ENCODE assay signal across 8 cellular contexts in genomic region chr11:47184711-47185304, GRCh38. TPM values are rescaled to one million over a fixed set of nuclear protein-coding genes. Genes with fewer than 3 reads are reported as not detected.
A peak's percentile ranks its signal among the peaks of the same experiment; 100 is the strongest.
DNase-seq lines count a peak whose midpoint lies in the region; ATAC-seq lines count a peak whose summit lies in the region.

No MANE protein-coding gene starts in this region.

- peak overlapping the region; percentile 15 to 72 for H3K4me3 Mint-ChIP-seq in stimulated activated naive CD8-positive, alpha-beta T cell treated with anti-CD3 and anti-CD28 coated beads, Interleukin-15, amount 100 ng/mL, for 72 hours

- H3K9me3 ChIP-seq in muscle layer of colon (ENCODE audit: low read length) (no peaks in the 10 kb centered on the region), aorta (ENCODE audit: control insufficient read depth, low read length) (no peaks in the 10 kb centered on the region)

- WGBS in aorta, 2 donors: 2 to 12% methylated on average over 10 to 13 of the region's 13 CpGs

- H3K27me3 ChIP-seq in muscle layer of colon (ENCODE audit: control insufficient read depth in 1 of 2, insufficient read depth in 2 of 2, low read length in 2 of 2): no peaks in the 10 kb centered on the region
- H3K27me3 ChIP-seq in aorta (ENCODE audit: control insufficient read depth in 1 of 2, insufficient read depth in 2 of 2, low read length in 1 of 2): no peaks in the 10 kb centered on the region

- H3K9ac ChIP-seq in muscle layer of colon (ENCODE audit: low read length): peak overlapping the region; percentile 86

- no peak for DNase-seq in stimulated activated naive CD8-positive, alpha-beta T cell treated with anti-CD3 and anti-CD28 coated beads, Interleukin-15, amount 100 ng/mL, for 72 hours
- no peak for DNase-seq in stimulated activated naive CD8-positive, alpha-beta T cell treated with anti-CD3 and anti-CD28 coated beads, Interleukin-15, Interleukin-2, amounts not matched to agents 100 U/mL and 50 U/mL, for 24 hours
- DNase-seq in epithelial cell of prostate (ENCODE audit: low read depth, low spot score) (no peak), aorta (no peak), OCI-M2 (lab: John Stamatoyannopoulos, UW; ENCODE audit: unreplicated experiment) (no peak), DMS153 (lab: John Stamatoyannopoulos, UW) (no peak), NCI-H187 treated with DMSO at 0.1 percent for 48 hours (lab: John Stamatoyannopoulos, UW) (no peak)

- H3K36me3 ChIP-seq in muscle layer of colon (ENCODE audit: insufficient read depth, low read length): peaks cover 4% of the 10 kb centered on the region
- no peaks in the 10 kb centered on the region for H3K36me3 ChIP-seq in aorta (ENCODE audit: control insufficient read depth in 1 of 2, insufficient read depth in 2 of 2, low read length in 1 of 2)

- peaks cover 43% of the 10 kb centered on the region for H3K27me3 Mint-ChIP-seq in stimulated activated naive CD8-positive, alpha-beta T cell treated with anti-CD3 and anti-CD28 coated beads, Interleukin-15, amount 100 ng/mL, for 72 hours

- no peak for ATAC-seq in stimulated activated naive CD8-positive, alpha-beta T cell treated with anti-CD3 and anti-CD28 coated beads, Interleukin-15, amount 100 ng/mL, for 72 hours
- ATAC-seq in stimulated activated naive CD8-positive, alpha-beta T cell treated with anti-CD3 and anti-CD28 coated beads, Interleukin-15, Interleukin-2, amounts not matched to agents 100 U/mL and 50 U/mL, for 24 hours: no peak
- ATAC-seq in aorta (ENCODE audit: low FRiP score): no peak

- H3K4me1 ChIP-seq in muscle layer of colon (ENCODE audit: insufficient read depth, low read length): peaks cover 40% of the 10 kb centered on the region
- no peaks in the 10 kb centered on the region for H3K4me1 ChIP-seq in aorta (ENCODE audit: control insufficient read depth in 1 of 2, insufficient read depth in 2 of 2, low read length in 2 of 2)

- intact Hi-C loops in aorta (cut with DNase I): no loop called here

- H3K27ac Mint-ChIP-seq in stimulated activated naive CD8-positive, alpha-beta T cell treated with anti-CD3 and anti-CD28 coated beads, Interleukin-15, amount 100 ng/mL, for 72 hours: no peak overlapping the region

- H3K4me1 Mint-ChIP-seq in stimulated activated naive CD8-positive, alpha-beta T cell treated with anti-CD3 and anti-CD28 coated beads, Interleukin-15, amount 100 ng/mL, for 72 hours: peaks cover 16% of the 10 kb centered on the region

- H3K9me3 Mint-ChIP-seq in stimulated activated naive CD8-positive, alpha-beta T cell treated with anti-CD3 and anti-CD28 coated beads, Interleukin-15, amount 100 ng/mL, for 72 hours: no peaks in the 10 kb centered on the region

- H3K4me3 ChIP-seq in muscle layer of colon (ENCODE audit: low read depth in 1 of 2, low read length in 2 of 2): peak overlapping the region; percentile 74 to 79
- H3K4me3 ChIP-seq in aorta (ENCODE audit: low read length in 2 of 2): peak overlapping the region; percentile 72 to 79

- peak overlapping the region; percentile 89 for H3K27ac ChIP-seq in epithelial cell of prostate
- H3K27ac ChIP-seq in muscle layer of colon (ENCODE audit: low read depth, low read length): peak overlapping the region; percentile 62
- peak overlapping the region; percentile 51 to 77 for H3K27ac ChIP-seq in aorta (ENCODE audit: low read depth in 1 of 2, low read length in 2 of 2)

RNA-seq across cellular contexts. Expression of gene PACSIN3, which starts 1.4 kb away (rescaled TPM):
- total RNA-seq in aorta: 10 to 100 TPM; 24.6 to 36.2 TPM
- polyA plus RNA-seq in aorta: 10 to 100 TPM; 22.0 to 37.1 TPM

RNA-seq across cellular contexts. Expression of gene ARFGAP2, which starts 8.1 kb away (rescaled TPM):
- total RNA-seq in aorta: 10 to 100 TPM; 65.8 to 68.2 TPM
- polyA plus RNA-seq in aorta: 10 to 100 TPM; 38.4 to 94.1 TPM

RNA-seq across cellular contexts. Expression of gene DDB2, which starts 30.0 kb away (rescaled TPM):
- 10 to 100 TPM; 54.8 to 60.6 TPM for total RNA-seq in aorta
- 100 to 1,000 TPM in 1 of 2 donors, 10 to 100 TPM in 1; 32.9 to 117 TPM for polyA plus RNA-seq in aorta
